18 cellular contexts compared by ENCODE assay signal in genomic region chr4:11183358-11183745, GRCh38.
"Had no signal": no experiment of that assay in that cellular context is flagged by ENCODE, and none has a peak within 500 bp of the region (broad histone marks: within the 10 kb centered on the region; RNA-seq: fewer than 3 reads in every experiment).

No MANE protein-coding gene starts in this region.

- DNase-seq: activated CD4-positive, alpha-beta T cell treated with anti-CD3 and anti-CD28 coated beads, Interleukin-2, amount 10 ng/mL, durations not matched to agents 7 days and 5 days; activated CD4-positive, alpha-beta T cell treated with anti-CD3 and anti-CD28 coated beads, Interleukin-2, amount 50 U/mL, for 48 hours; activated CD8-positive, alpha-beta T cell treated with anti-CD3 and anti-CD28 coated beads, Interleukin-2, amount 10 ng/mL, durations not matched to agents 7 days and 5 days; activated gamma-delta T cell; activated naive CD4-positive, alpha-beta T cell treated with Interleukin-2 at 50 U/mL for 16 hours; activated T-cell treated with anti-CD3 and anti-CD28 coated beads, Interleukin-2, amount 50 U/mL, for 24 hours; adrenal gland; NCI-H1105; NCI-H1417 treated with DMSO at 0.1 percent for 48 hours; NCI-H187 treated with DMSO at 0.1 percent for 48 hours; NCI-H2081; NCI-H226; NCI-H524 treated with DMSO at 0.1 percent for 48 hours; SHP77; SK-N-SH had no signal

- H3K4me3 ChIP-seq: adrenal gland, cardiac muscle cell, SJSA1 had no signal

- H3K27ac ChIP-seq: adrenal gland, cardiac muscle cell, KMS-11, SJSA1 had no signal
